Comparison of ENCODE assay signal across 9 cellular contexts in the genomic region with DNA sequence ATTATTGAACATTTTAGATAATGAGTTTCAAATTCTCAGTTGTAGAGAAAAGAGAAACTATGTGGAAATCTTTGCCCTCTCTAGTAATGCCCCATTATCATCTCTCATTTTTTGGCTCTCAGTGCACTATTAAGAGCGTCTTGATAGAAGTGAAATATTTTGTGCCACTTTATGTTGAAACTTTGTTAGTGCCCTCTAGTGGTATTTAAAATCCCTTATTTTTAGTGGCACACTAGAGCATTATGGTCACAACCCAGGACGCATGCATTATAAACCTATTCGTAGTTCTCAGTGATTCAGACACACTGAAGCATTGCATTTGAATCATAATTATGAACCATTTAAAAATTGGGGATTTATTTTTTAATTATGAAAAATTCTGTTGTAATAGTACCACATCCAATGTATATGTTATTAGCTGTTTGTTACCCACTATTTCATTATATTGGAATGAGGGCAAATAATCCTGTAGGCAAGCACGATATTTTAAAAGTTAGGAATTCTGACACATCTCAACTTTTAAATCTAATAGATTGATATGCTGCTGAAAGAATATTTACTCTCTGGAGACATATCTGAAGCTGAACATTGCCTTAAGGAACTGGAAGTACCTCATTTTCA. TPM values are rescaled to one million over a fixed set of nuclear protein-coding genes. Genes with fewer than 3 reads are reported as not detected.
DNase-seq lines count a peak whose midpoint lies in the region; ATAC-seq and TF ChIP-seq lines count a peak whose summit lies in the region.
"Had no signal": no experiment of that assay in that cellular context is flagged by ENCODE, and none has a peak within 500 bp of the region (broad histone marks: within the 10 kb centered on the region; RNA-seq: fewer than 3 reads in every experiment).

No MANE protein-coding gene starts in this region.

- peak; percentile 55 for ATAC-seq in GM18873 (IDR thresholded peaks at IDR 0.05; ENCODE audit: low FRiP score, unreplicated experiment)
- ATAC-seq in natural killer cell, result peak; percentile 75 to 91 (median 89)
- no peak for ATAC-seq in HG03521 (IDR thresholded peaks at IDR 0.05; ENCODE audit: unreplicated experiment)
- ATAC-seq in GM21367 (IDR thresholded peaks at IDR 0.05; ENCODE audit: unreplicated experiment), result no peak

- no peaks in the 10 kb centered on the region for H3K27me3 Mint-ChIP-seq in natural killer cell (ENCODE audit: low read depth in 2 of 2)

- no peaks in the 10 kb centered on the region for H3K9me3 Mint-ChIP-seq in natural killer cell

- no peaks in the 10 kb centered on the region for H3K27me3 ChIP-seq in HL-60 (ENCODE audit: insufficient read depth, poor library complexity, severe bottlenecking)
- H3K27me3 ChIP-seq: SJCRH30 had no signal

- H3K4me3 ChIP-seq in HL-60 (replicated peaks; ENCODE audit: insufficient read depth, low read length), result no peak overlapping the region
- no peak overlapping the region for H3K4me3 ChIP-seq in epithelial cell of esophagus (ENCODE audit: low read length)
- H3K4me3 ChIP-seq: SJCRH30 had no signal

- H3K27ac ChIP-seq in HL-60 (replicated peaks), result no peak overlapping the region
- H3K27ac ChIP-seq: SJCRH30 had no signal

- H3K4me3 Mint-ChIP-seq in natural killer cell, result no peak overlapping the region

- H3K27ac Mint-ChIP-seq in natural killer cell, result no peak overlapping the region

- peaks cover 8 to 21% of the 10 kb centered on the region in 2 donors for H3K4me1 Mint-ChIP-seq in natural killer cell

- DNase-seq in COLO829 (ENCODE audit: low spot score) (peak; percentile 33), HL-60 (ENCODE audit: low read depth in 1 of 2, low spot score in 1 of 2) (peak; percentile 19 to 65), RPMI7951 (ENCODE audit: low read depth) (peak; percentile 34), epithelial cell of esophagus (ENCODE audit: low read depth) (peak; percentile 57), natural killer cell (no peak)

- intact Hi-C loops in natural killer cell (cut with micrococcal nuclease), result loop anchor here (1.0 to 2.0 kb wide), 4 partner anchors 21 to 283 kb away; no protein-coding TSS in a partner anchor

- H3K36me3 Mint-ChIP-seq in natural killer cell, result peaks cover 26% of the 10 kb centered on the region

- TF ChIP-seq CTCF in HL-60 (IDR thresholded peaks at IDR 0.05; ENCODE audit: insufficient read depth, low read length), result no peak
- TF ChIP-seq CTCF in epithelial cell of esophagus (IDR thresholded peaks at IDR 0.05; ENCODE audit: insufficient read depth, low read depth, low read length, missing control alignments), result peak; percentile 44
- TF ChIP-seq CTCF in natural killer cell (IDR thresholded peaks at IDR 0.05), result peak; percentile 69

RNA-seq across cellular contexts. Expression of a gene that starts 21.9 kb away (rescaled TPM):
- total RNA-seq in RPMI7951 (2014; rRNA removed; shearing (Covaris generic)), result 15.5 and 16.3 TPM in 2 replicates
- 100 to 1,000 TPM; 199 to 241 (median 222) TPM for total RNA-seq in natural killer cell

RNA-seq across cellular contexts. Expression of a gene that starts 25.3 kb away (rescaled TPM):
- 32.5 and 37.7 TPM in 2 replicates for total RNA-seq in RPMI7951 (2014; rRNA removed; shearing (Covaris generic))
- 10 to 100 TPM; 27.2 to 58.6 (median 27.7) TPM for total RNA-seq in natural killer cell

RNA-seq across cellular contexts. Expression of a gene that starts 25.7 kb away (rescaled TPM):
- 27.3 and 35.3 TPM in 2 replicates for total RNA-seq in RPMI7951 (2014; rRNA removed; shearing (Covaris generic))
- total RNA-seq in natural killer cell, result 10 to 100 TPM; 81.8 to 87.6 (median 85.7) TPM

Comparison
In these comparisons a context has a peak if more than half of its experiments do, and no peak if none do; other contexts are left out.
1. ATAC-seq: peak in GM18873 (single experiment) and natural killer cell (3 of 3); none in HG03521 (single experiment) and GM21367 (single experiment).
2. RNA of a gene that starts 21.9 kb away (total RNA-seq): 199 to 241 TPM in natural killer cell; 15.5 to 16.3 TPM in RPMI7951; every median in the first group is over 10 times any median in the second.